Comparison of ENCODE assay signal across 11 cellular contexts in genomic region chr4:113978105-113978504, GRCh38. TPM values are rescaled to one million over a fixed set of nuclear protein-coding genes. Genes with fewer than 3 reads are reported as not detected.
DNase-seq lines count a peak whose midpoint lies in the region; ATAC-seq and TF ChIP-seq lines count a peak whose summit lies in the region.
"Had no signal": no experiment of that assay in that cellular context is flagged by ENCODE, and none has a peak within 500 bp of the region (broad histone marks: within the 10 kb centered on the region; RNA-seq: fewer than 3 reads in every experiment).

No MANE protein-coding gene starts in this region.

- peak overlapping the region; percentile 96 for H3K56ac ChIP-seq in IMR-90 (ENCODE audit: extremely low read depth, insufficient read depth, low read length)

- peaks cover 1% of the 10 kb centered on the region; the same call in 1 of the 2 replicates for H3K36me3 ChIP-seq in IMR-90 (ENCODE audit: control insufficient read depth, insufficient read depth, low read length)
- no peaks in the 10 kb centered on the region for H3K36me3 ChIP-seq in colonic mucosa
- H3K36me3 ChIP-seq in kidney epithelial cell (ENCODE audit: control insufficient read depth, insufficient read depth, low read length): no peaks in the 10 kb centered on the region
- no peaks in the 10 kb centered on the region for H3K36me3 ChIP-seq in suprapubic skin

- H2BK15ac ChIP-seq in IMR-90 (ENCODE audit: low read depth, low read length): peak overlapping the region; percentile 57

- WGBS in IMR-90 (ENCODE audit: extremely low coverage in 2 of 2, insufficient read length in 1 of 2), 2 experiments: no CpG with 5 or more reads among the region's 2 CpGs
- WGBS in suprapubic skin: 58% methylated on average over 2 of the region's 2 CpGs

- peaks cover 8% of the 10 kb centered on the region for H3K4me1 ChIP-seq in IMR-90 (ENCODE audit: control insufficient read depth, insufficient read depth, low read length)
- H3K4me1 ChIP-seq in colonic mucosa: no peaks in the 10 kb centered on the region
- H3K4me1 ChIP-seq in suprapubic skin: peaks cover 21% of the 10 kb centered on the region

- peak overlapping the region; percentile 69; the same call in 1 of the 2 replicates for H4K5ac ChIP-seq in IMR-90 (ENCODE audit: low read depth, low read length)

- TF ChIP-seq POLR2A in IMR-90 (IDR thresholded peaks at IDR 0.05; ENCODE audit: low read depth, low read length) (no peak), suprapubic skin (IDR thresholded peaks at IDR 0.05) (no peak)

- intact Hi-C loops in IMR-90 (cut with micrococcal nuclease): loop anchor here (5.0 kb wide), 4 partner anchors 61 to 586 kb away; no protein-coding TSS in a partner anchor
- intact Hi-C loops in colonic mucosa (cut with DNase I): no loop called here
- intact Hi-C loops in posterior cingulate gyrus (cut with DNase I): no loop called here

- H2BK120ac ChIP-seq in IMR-90 (ENCODE audit: low read depth, low read length): peak overlapping the region; percentile 92

- peak overlapping the region; percentile 73 for H3K4me3 ChIP-seq in IMR-90 (ENCODE audit: insufficient read depth, low read depth, low read length)
- peak overlapping the region; percentile 68 for H3K4me3 ChIP-seq in colonic mucosa
- peak overlapping the region; percentile 75 for H3K4me3 ChIP-seq in kidney epithelial cell (ENCODE audit: low read depth, low read length)
- H3K4me3 ChIP-seq in suprapubic skin: peak overlapping the region; percentile 62

- H3K14ac ChIP-seq in IMR-90 (replicated peaks; ENCODE audit: low read depth, low read length): peak overlapping the region; percentile 94

- H2BK5ac ChIP-seq in IMR-90 (ENCODE audit: low read depth, low read length, poor library complexity, severe bottlenecking): peak overlapping the region; percentile 96

- no peaks in the 10 kb centered on the region for H3K9me3 ChIP-seq in IMR-90 (ENCODE audit: control insufficient read depth, insufficient read depth, low read length)
- no peaks in the 10 kb centered on the region for H3K9me3 ChIP-seq in colonic mucosa
- H3K9me3 ChIP-seq in suprapubic skin: no peaks in the 10 kb centered on the region

- ATAC-seq in IMR-90 (ENCODE audit: low read depth) (no peak), GM18861 (IDR thresholded peaks at IDR 0.05; ENCODE audit: unreplicated experiment) (no peak)
- ATAC-seq: T-cell had no signal

- no peaks in the 10 kb centered on the region for H3K27me3 ChIP-seq in IMR-90 (ENCODE audit: control insufficient read depth, insufficient read depth, low read length)
- no peaks in the 10 kb centered on the region for H3K27me3 ChIP-seq in colonic mucosa
- H3K27me3 ChIP-seq in kidney epithelial cell (ENCODE audit: control insufficient read depth, insufficient read depth, low read length): no peaks in the 10 kb centered on the region
- H3K27me3 ChIP-seq in suprapubic skin: no peaks in the 10 kb centered on the region

- H3K9ac ChIP-seq in IMR-90 (ENCODE audit: low read depth, low read length): peak overlapping the region; percentile 99
- no peak overlapping the region for H3K9ac ChIP-seq in colonic mucosa (ENCODE audit: low read depth in 2 of 2, low read length in 2 of 2)

- no peak for TF ChIP-seq EP300 in suprapubic skin (IDR thresholded peaks at IDR 0.05)

- 0 out of 2 replicates have a peak overlapping the region, but pooled peaks have one; percentile 21 for H2BK20ac ChIP-seq in IMR-90 (ENCODE audit: low read depth, low read length)

- CTCF ChIA-PET in IMR-90 (lab: Yijun Ruan, JAX): interaction anchor here (0.6 to 1.3 kb wide), 2 partner anchors 202 to 511 kb away, joined by 3 to 4 read pairs; no protein-coding TSS in a partner anchor

- TF ChIP-seq RAD21 in IMR-90 (IDR thresholded peaks at IDR 0.05; ENCODE audit: low read length): no peak

- DNase-seq in IMR-90 (no peak), colonic mucosa (no peak), kidney epithelial cell (ENCODE audit: low read depth) (no peak), suprapubic skin (ENCODE audit: low spot score in 2 of 2) (no peak), NCI-H2029 (lab: John Stamatoyannopoulos, UW) (no peak), posterior cingulate gyrus (no peak), NCI-H2227 (lab: John Stamatoyannopoulos, UW; ENCODE audit: unreplicated experiment) (no peak)
- DNase-seq: central memory CD4-positive, alpha-beta T cell; T-cell had no signal

- H3K9me1 ChIP-seq in IMR-90 (ENCODE audit: insufficient read depth, low read length): peaks cover 4% of the 10 kb centered on the region; the same call in 1 of the 2 replicates

- H3K18ac ChIP-seq in IMR-90 (ENCODE audit: low read depth, low read length): peak overlapping the region; percentile 89

- H3K27ac ChIP-seq in IMR-90 (ENCODE audit: insufficient read depth, low read length) (peak overlapping the region; percentile 98), colonic mucosa (peak overlapping the region; percentile 71), suprapubic skin (peak overlapping the region; percentile 71)

- peak overlapping the region; percentile 96 for H4K91ac ChIP-seq in IMR-90 (ENCODE audit: insufficient read depth, low read depth, low read length)

- dilution Hi-C loops in IMR-90 (cut with HindIII; ENCODE audit: low sequenced_read_pairs, unreplicated experiment): no loop called here

- peak overlapping the region; percentile 92 for H3K4me2 ChIP-seq in IMR-90 (ENCODE audit: low read depth, low read length)

- no peaks in the 10 kb centered on the region; the same call in 1 of the 2 replicates for H4K20me1 ChIP-seq in IMR-90 (ENCODE audit: insufficient read depth, low read length)

- H2AFZ ChIP-seq in IMR-90 (replicated peaks; ENCODE audit: low read length, poor library complexity): peak overlapping the region; percentile 92

- H4K8ac ChIP-seq in IMR-90 (ENCODE audit: low read depth in 2 of 2, low read length in 2 of 2): peak overlapping the region; percentile 86 to 94

- peak overlapping the region; percentile 96 for H3K4ac ChIP-seq in IMR-90 (ENCODE audit: low read depth, low read length)

- H2AK9ac ChIP-seq in IMR-90 (replicated peaks; ENCODE audit: low read depth, low read length, poor library complexity): peak overlapping the region; percentile 96

- TF ChIP-seq CTCF in IMR-90 (conservative IDR thresholded peaks at IDR 0.05; ENCODE audit: low read depth, low read length) (no peak), colonic mucosa (IDR thresholded peaks at IDR 0.05) (no peak), kidney epithelial cell (IDR thresholded peaks at IDR 0.05; ENCODE audit: insufficient read depth, low read length, poor library complexity, severe bottlenecking) (no peak), suprapubic skin (IDR thresholded peaks at IDR 0.05) (no peak)

- H3K79me1 ChIP-seq in IMR-90 (ENCODE audit: low read depth in 1 of 2, low read length in 2 of 2): peaks cover 5 to 12% of the 10 kb centered on the region in 2 experiments; a peak in 3 of 4 replicates

- BruUV-seq in IMR-90 (replicated peaks; lab: Mats Ljungman, UMichigan): no TSS peak

- peak overlapping the region; percentile 81 for H2AK5ac ChIP-seq in IMR-90 (ENCODE audit: low read depth, low read length)

- peak overlapping the region; percentile 87 for H3K23ac ChIP-seq in IMR-90 (ENCODE audit: low read depth, low read length)

- in situ Hi-C loops in IMR-90 (cut with MboI; ENCODE audit: low sequenced_read_pairs): loop anchor here (5.0 kb wide), 1 partner anchor 404 kb away; no protein-coding TSS in a partner anchor

- POLR2A ChIA-PET in IMR-90 (lab: Charles Lee; ENCODE audit: unreplicated experiment): no interaction called here

TF ChIP-seq in IMR-90, 13 proteins besides CTCF, POLR2A, EP300 and RAD21:
- TF ChIP-seq FOS (IDR thresholded peaks at IDR 0.05; ENCODE audit: low read depth, low read length) (no peak), RFX5 (IDR thresholded peaks at IDR 0.05; ENCODE audit: low read depth, low read length) (no peak), BHLHE40 (IDR thresholded peaks at IDR 0.05; ENCODE audit: low read depth, low read length) (no peak), USF2 (IDR thresholded peaks at IDR 0.05; ENCODE audit: low read depth, low read length) (no peak), SMC3 (IDR thresholded peaks at IDR 0.05; ENCODE audit: low read depth, low read length) (no peak), NFE2L2 (IDR thresholded peaks at IDR 0.05; ENCODE audit: low read depth, low read length) (no peak), RCOR1 (IDR thresholded peaks at IDR 0.05; ENCODE audit: insufficient replicate concordance, low read length) (no peak), CEBPB (IDR thresholded peaks at IDR 0.05; ENCODE audit: low read depth, low read length) (no peak), MXI1 (IDR thresholded peaks at IDR 0.05; ENCODE audit: borderline replicate concordance, low read depth, low read length) (no peak), MAZ (IDR thresholded peaks at IDR 0.05; ENCODE audit: borderline replicate concordance, low read depth, low read length) (no peak), CHD1 (IDR thresholded peaks at IDR 0.05; ENCODE audit: low read depth, low read length) (no peak)
- TF ChIP-seq, protein P1, sequence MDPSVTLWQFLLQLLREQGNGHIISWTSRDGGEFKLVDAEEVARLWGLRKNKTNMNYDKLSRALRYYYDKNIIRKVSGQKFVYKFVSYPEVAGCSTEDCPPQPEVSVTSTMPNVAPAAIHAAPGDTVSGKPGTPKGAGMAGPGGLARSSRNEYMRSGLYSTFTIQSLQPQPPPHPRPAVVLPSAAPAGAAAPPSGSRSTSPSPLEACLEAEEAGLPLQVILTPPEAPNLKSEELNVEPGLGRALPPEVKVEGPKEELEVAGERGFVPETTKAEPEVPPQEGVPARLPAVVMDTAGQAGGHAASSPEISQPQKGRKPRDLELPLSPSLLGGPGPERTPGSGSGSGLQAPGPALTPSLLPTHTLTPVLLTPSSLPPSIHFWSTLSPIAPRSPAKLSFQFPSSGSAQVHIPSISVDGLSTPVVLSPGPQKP (IDR thresholded peaks at IDR 0.05; ENCODE audit: borderline replicate concordance, low read depth, low read length): no peak

RNA-seq across cellular contexts. Expression of gene ARSJ, which starts 1.3 kb away (rescaled TPM):
- total RNA-seq in IMR-90 (2012; rRNA removed) (126 and 143 TPM in 2 replicates), colonic mucosa (1 to 10 TPM; 4.7 to 8.4 TPM), kidney epithelial cell (13.0 and 13.8 TPM in 2 replicates), suprapubic skin (1 to 10 TPM; 1.6 to 3.9 (median 3.2) TPM)
- polyA plus RNA-seq in IMR-90 (2012; rRNA removed): 47.7 and 49.0 TPM in 2 replicates
- polyA plus RNA-seq in IMR-90 (2012; cell fraction: cytosol; rRNA removed): 24.2 and 47.1 TPM in 2 replicates
- polyA plus RNA-seq in IMR-90 (2012; cell fraction: nucleus; rRNA removed; ENCODE audit: low replicate concordance): 18.5 and 55.6 TPM in 2 replicates
- total RNA-seq: activated CD8-positive, alpha-beta memory T cell treated with anti-CD3 and anti-CD28 coated beads for 36 hours had no signal
